ENCODE assay signal across 17 cellular contexts in genomic region chr3:66177026-66177425, GRCh38. TPM values are rescaled to one million over a fixed set of nuclear protein-coding genes. Genes with fewer than 3 reads are reported as not detected.
DNase-seq lines count a peak whose midpoint lies in the region; ATAC-seq lines count a peak whose summit lies in the region.
"Had no signal": no experiment of that assay in that cellular context is flagged by ENCODE, and none has a peak within 500 bp of the region (broad histone marks: within the 10 kb centered on the region; RNA-seq: fewer than 3 reads in every experiment).

No MANE protein-coding gene starts in this region.

- H3K27ac ChIP-seq in caudate nucleus (ENCODE audit: low read depth, low read length), result peak overlapping the region; percentile 71
- peak overlapping the region; percentile 35 for H3K27ac ChIP-seq in substantia nigra (ENCODE audit: low read depth, low read length, poor library complexity, severe bottlenecking)

- ATAC-seq in Right ventricle myocardium superior (ENCODE audit: poor library complexity) (peak; percentile 82), HG03342 (IDR thresholded peaks at IDR 0.05; ENCODE audit: unreplicated experiment) (no peak)

- intact Hi-C loops in Right ventricle myocardium superior (cut with DNase I), result no loop called here

- DNase-seq in caudate nucleus (lab: John Stamatoyannopoulos, UW) (peak in 22 of 61 donors; percentile 1 to 57 (median 6)), Right ventricle myocardium superior (no peak), inferior parietal cortex (ENCODE audit: extremely low spot score) (peak; percentile 38), substantia nigra (lab: John Stamatoyannopoulos, UW) (peak in 19 of 49 donors; percentile 1 to 46 (median 9)), SHP77 treated with DMSO at 0.1 percent for 48 hours (lab: John Stamatoyannopoulos, UW) (no peak)
- no peak for DNase-seq in activated T-cell treated with anti-CD3 and anti-CD28 coated beads, Interleukin-2, amount 50 U/mL, for 48 hours
- DNase-seq: ACHN; Caco-2; CD4-positive, CD25-positive, alpha-beta regulatory T cell; DMS153; GOT3; KG1; NCI-H1436; NCI-H2029; NCI-H2171 treated with DMSO at 0.1 percent for 48 hours; NCI-H524 had no signal

RNA-seq across cellular contexts. Expression of gene SLC25A26, which starts 43.8 kb away (rescaled TPM):
- total RNA-seq in Right ventricle myocardium superior, result 51.3 TPM
